In the genomic region with DNA sequence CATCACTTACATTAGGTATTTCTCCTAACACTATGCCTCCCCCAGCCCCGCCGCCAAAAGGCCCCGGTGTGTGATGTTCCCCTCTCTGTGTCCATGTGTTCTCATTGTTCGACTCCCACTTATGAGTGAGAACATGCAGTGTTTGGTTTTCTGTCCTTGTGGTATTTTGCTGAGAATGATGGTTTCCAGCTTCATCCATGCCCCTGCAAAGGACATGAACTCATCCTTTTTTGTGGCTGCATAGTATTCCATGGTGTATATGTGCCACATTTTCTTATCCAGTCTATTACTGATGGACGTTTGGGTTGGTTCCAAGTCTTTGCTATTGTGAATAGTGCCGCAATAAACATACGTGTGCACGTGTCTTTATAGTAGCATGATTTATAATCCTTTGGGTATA, we compare ENCODE assay signal across 2 cellular contexts.
DNase-seq lines count a peak whose midpoint lies in the region; ATAC-seq, FAIRE-seq and TF ChIP-seq lines count a peak whose summit lies in the region.
"Not testable (repeated sequence)": the region's sequence is repeated elsewhere in the genome, so short reads cannot be mapped to it uniquely, and the experiment has no call there.

No MANE protein-coding gene starts in this region.

- not testable (repeated sequence) for TF ChIP-seq CTCF in HEK293 (tag by site-specific recombination; IDR thresholded peaks at IDR 0.05); K562 (IDR thresholded peaks at IDR 0.05 in 2 of 3, conservative IDR thresholded peaks at IDR 0.05 in 1 of 3; ENCODE audit: insufficient read depth in 2 of 3, low read depth in 1 of 3, low read length in 3 of 3)

- H4K20me1 ChIP-seq in K562 (replicated peaks; ENCODE audit: control insufficient read depth, insufficient read depth, low read length): not testable (repeated sequence)

- not testable (repeated sequence) for H3K27ac ChIP-seq in HEK293 (ENCODE audit: extremely low read depth, low read depth, low read length); K562 (ENCODE audit: extremely low read depth, low read depth, low read length)

- H3K36me3 ChIP-seq in HEK293 (ENCODE audit: control insufficient read depth in 2 of 2, insufficient read depth in 1 of 2, low read length in 2 of 2); K562 (ENCODE audit: control insufficient read depth, insufficient read depth, low read length): not testable (repeated sequence)

- not testable (repeated sequence) for TF ChIP-seq EP300 in K562 (IDR thresholded peaks at IDR 0.05; ENCODE audit: low read length)

- in situ Hi-C loops in K562 (cut with MboI): not testable (repeated sequence)

- not testable (repeated sequence) for H3K9ac ChIP-seq in K562 (ENCODE audit: insufficient read depth in 1 of 2, low read depth in 2 of 2, low read length in 2 of 2)

- not testable (repeated sequence) for H3K27me3 ChIP-seq in K562 (ENCODE audit: control insufficient read depth in 2 of 2, insufficient read depth in 2 of 2, low read length in 2 of 2)

- not testable (repeated sequence) for TF ChIP-seq POLR2A in K562 (conservative IDR thresholded peaks at IDR 0.05)

- intact Hi-C loops in K562 (cut with micrococcal nuclease): not testable (repeated sequence)

- not testable (repeated sequence) for H3K4me1 ChIP-seq in HEK293 (ENCODE audit: control insufficient read depth, insufficient read depth, low read length); K562 (replicated peaks in 1 of 2; ENCODE audit: control insufficient read depth in 2 of 2, insufficient read depth in 2 of 2, low read length in 2 of 2)

- not testable (repeated sequence) for ATAC-seq in K562

- H3K4me2 ChIP-seq in K562 (ENCODE audit: insufficient read depth, low read length): not testable (repeated sequence)

- DNase-seq in K562 (ENCODE audit: extremely low read depth in 1 of 4, low spot score in 3 of 4): not testable (repeated sequence)

- H2AFZ ChIP-seq in K562 (ENCODE audit: low read depth, low read length): not testable (repeated sequence)

- POLR2A ChIA-PET in HEK293 (lab: Yijun Ruan, JAX); K562 (lab: Yijun Ruan, JAX): not testable (repeated sequence)

- not testable (repeated sequence) for H3K9me1 ChIP-seq in K562 (ENCODE audit: control insufficient read depth, insufficient read depth, low read length)

- not testable (repeated sequence) for H3K4me3 ChIP-seq in HEK293 (ENCODE audit: low read depth, low read length); K562

- not testable (repeated sequence) for FAIRE-seq in K562 (lab: Jason Lieb, UNC)

- not testable (repeated sequence) for H3K9me3 ChIP-seq in HEK293 (ENCODE audit: control insufficient read depth, insufficient read depth, low read depth, low read length); K562 (replicated peaks; ENCODE audit: control insufficient read depth, insufficient read depth, low read depth, low read length)

- CTCF ChIA-PET in HEK293 (lab: Yijun Ruan, JAX); K562 (lab: Yijun Ruan, JAX; ENCODE audit: low intra/inter-chr PET ratio): not testable (repeated sequence)

- not testable (repeated sequence) for TF ChIP-seq RAD21 in K562 (CRISPR knock-in tag; conservative IDR thresholded peaks at IDR 0.05 in 1 of 2, IDR thresholded peaks at IDR 0.05 in 1 of 2)

- BruUV-seq in K562 (replicated peaks; lab: Mats Ljungman, UMichigan): not testable (repeated sequence)

- H3K79me2 ChIP-seq in K562 (ENCODE audit: control insufficient read depth, insufficient read depth, low read length): not testable (repeated sequence)

- 6% methylated on average over 8 of the region's 8 CpGs for WGBS in K562 (ENCODE audit: insufficient coverage, low coverage, missing lambda C conversion rate)

TF ChIP-seq in HEK293, 187 proteins besides CTCF, POLR2A, EP300 and RAD21:
- TF ChIP-seq ZNF146 (tag by site-specific recombination; IDR thresholded peaks at IDR 0.05): peak; percentile 54; the same call in 1 of the 2 replicates

TF ChIP-seq in K562, 482 proteins besides CTCF, POLR2A, EP300 and RAD21:
- TF ChIP-seq ZNF146 (CRISPR knock-in tag; IDR thresholded peaks at IDR 0.05; ENCODE audit: unreplicated experiment): peak; percentile 64
